ENCODE assay signal across 8 cellular contexts in the genomic region with DNA sequence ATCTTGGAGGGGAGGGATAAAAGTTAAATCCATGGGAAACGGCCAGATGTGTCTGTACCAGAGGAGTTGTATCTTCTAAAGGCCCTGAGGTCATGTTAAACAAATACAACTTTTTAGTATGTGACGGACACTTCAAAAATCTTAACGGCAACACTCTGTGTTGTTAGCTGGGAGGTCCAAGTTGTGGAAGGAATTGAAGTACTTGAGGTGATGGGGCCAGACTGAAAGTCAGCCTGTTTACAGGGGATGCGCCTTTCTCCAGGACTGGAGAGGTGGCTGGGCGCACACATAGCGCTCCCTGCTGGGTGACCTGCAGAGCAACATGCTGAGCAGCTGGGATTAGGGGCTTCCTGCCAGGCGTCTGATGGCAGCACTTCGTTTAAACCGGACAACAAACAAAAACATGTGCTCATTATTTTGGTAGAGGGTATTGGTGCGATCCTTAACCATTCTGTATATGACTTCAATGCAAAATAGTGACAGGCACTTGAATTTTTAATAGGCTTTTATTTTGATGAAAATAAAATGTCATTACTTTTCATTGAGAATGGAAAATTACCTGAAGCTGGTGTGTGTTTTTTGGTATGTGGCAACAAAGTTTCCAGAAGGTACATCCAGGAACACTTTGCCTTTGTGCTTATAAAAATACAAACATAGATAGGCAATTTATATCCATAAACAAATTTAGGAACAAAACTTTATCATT.
DNase-seq lines count a peak whose midpoint lies in the region; ATAC-seq and TF ChIP-seq lines count a peak whose summit lies in the region.

No MANE protein-coding gene starts in this region.

- peaks cover 27% of the 10 kb centered on the region for H3K4me1 Mint-ChIP-seq in CD8-positive, alpha-beta T cell (ENCODE audit: low read depth)

- H3K27ac ChIP-seq in CD8-positive, alpha-beta T cell (ENCODE audit: low read depth, low read length): no peak overlapping the region
- H3K27ac ChIP-seq in sigmoid colon: no peak overlapping the region

- peaks cover 51% of the 10 kb centered on the region for H3K36me3 Mint-ChIP-seq in CD8-positive, alpha-beta T cell

- H3K27me3 ChIP-seq in CD8-positive, alpha-beta T cell (ENCODE audit: insufficient read depth, low read length): no peaks in the 10 kb centered on the region
- no peaks in the 10 kb centered on the region for H3K27me3 ChIP-seq in sigmoid colon

- H3K9me3 Mint-ChIP-seq in CD8-positive, alpha-beta T cell: no peaks in the 10 kb centered on the region

- POLR2A ChIA-PET in CD8-positive, alpha-beta T cell (lab: Charles Lee): interaction anchor here (0.6 to 1.1 kb wide), 3 partner anchors 12 to 156 kb away, joined by 3 read pairs; no protein-coding TSS in a partner anchor

- ATAC-seq in CD8-positive, alpha-beta T cell: peak; percentile 85
- ATAC-seq in GM18873 (IDR thresholded peaks at IDR 0.05; ENCODE audit: low FRiP score, unreplicated experiment) (peak; percentile 59), HG03139 (IDR thresholded peaks at IDR 0.05; ENCODE audit: unreplicated experiment) (peak; percentile 80)

- H3K36me3 ChIP-seq in CD8-positive, alpha-beta T cell (ENCODE audit: insufficient read depth, low read length): peaks cover 3% of the 10 kb centered on the region
- peaks cover 0 to 35% (median 8%) of the 10 kb centered on the region in 4 donors for H3K36me3 ChIP-seq in sigmoid colon

- no peaks in the 10 kb centered on the region for H3K9me3 ChIP-seq in CD8-positive, alpha-beta T cell (ENCODE audit: low read length)
- no peaks in the 10 kb centered on the region for H3K9me3 ChIP-seq in sigmoid colon

- H3K4me3 ChIP-seq in CD8-positive, alpha-beta T cell (ENCODE audit: low read depth, low read length): no peak overlapping the region
- H3K4me3 ChIP-seq in astrocyte of the cerebellum (ENCODE audit: low read depth, low read length) (no peak overlapping the region), sigmoid colon (no peak overlapping the region)

- peaks cover 9% of the 10 kb centered on the region for H3K4me1 ChIP-seq in CD8-positive, alpha-beta T cell (ENCODE audit: insufficient read depth, low read length)
- peaks cover 0 to 7% (median 0%) of the 10 kb centered on the region in 4 donors for H3K4me1 ChIP-seq in sigmoid colon

- TF ChIP-seq CTCF in CD8-positive, alpha-beta T cell (IDR thresholded peaks at IDR 0.05): peak; percentile 56
- TF ChIP-seq CTCF in astrocyte of the cerebellum (IDR thresholded peaks at IDR 0.05; ENCODE audit: low read depth, low read length, missing control alignments): peak; percentile 93
- TF ChIP-seq CTCF in sigmoid colon (IDR thresholded peaks at IDR 0.05): peak; percentile 46 to 80 (median 66)

- WGBS in sigmoid colon, 2 donors: 58 to 85% methylated on average over 10 of the region's 10 CpGs

- CTCF ChIA-PET in CD8-positive, alpha-beta T cell (lab: Charles Lee): interaction anchor here (0.6 to 4.6 kb wide), 8 partner anchors 8 to 970 kb away, joined by 3 to 25 read pairs (median 4); no protein-coding TSS in a partner anchor

- no peaks in the 10 kb centered on the region for H3K27me3 Mint-ChIP-seq in CD8-positive, alpha-beta T cell (ENCODE audit: low read depth)

- no peak overlapping the region for H3K4me3 Mint-ChIP-seq in CD8-positive, alpha-beta T cell

- peak in 6 of 7 experiments; percentile 22 to 61 (median 37) for DNase-seq in CD8-positive, alpha-beta T cell
- DNase-seq in NOMO-1 treated with DMSO at 0.1 percent for 48 hours (lab: John Stamatoyannopoulos, UW; ENCODE audit: unreplicated experiment) (peak; percentile 72), astrocyte of the cerebellum (ENCODE audit: low read depth) (peak; percentile 60), iPS DF 19.7 (ENCODE audit: low read depth, low spot score) (peak; percentile 75), sigmoid colon (peak; percentile 86)
- no peak for DNase-seq in effector CD8-positive, alpha-beta T cell (lab: John Stamatoyannopoulos, UW)

- no peak for TF ChIP-seq EP300 in sigmoid colon (IDR thresholded peaks at IDR 0.05)

- intact Hi-C loops in CD8-positive, alpha-beta T cell (cut with DNase I, micrococcal nuclease): loop anchor here (1.0 kb wide), 1 partner anchor 237 kb away; no protein-coding TSS in a partner anchor
- intact Hi-C loops in sigmoid colon (cut with DNase I): loop anchor here (1.0 to 10.0 kb wide), 4 partner anchors 197 to 655 kb away; a partner anchor contains a TSS

- H3K27ac Mint-ChIP-seq in CD8-positive, alpha-beta T cell: no peak overlapping the region

- no peak for TF ChIP-seq POLR2A in sigmoid colon (IDR thresholded peaks at IDR 0.05)

- in situ Hi-C loops in astrocyte of the cerebellum (cut with HindIII; ENCODE audit: low sequenced_read_pairs): no loop called here
